ENCODE assay signal across 17 cellular contexts in the genomic region with DNA sequence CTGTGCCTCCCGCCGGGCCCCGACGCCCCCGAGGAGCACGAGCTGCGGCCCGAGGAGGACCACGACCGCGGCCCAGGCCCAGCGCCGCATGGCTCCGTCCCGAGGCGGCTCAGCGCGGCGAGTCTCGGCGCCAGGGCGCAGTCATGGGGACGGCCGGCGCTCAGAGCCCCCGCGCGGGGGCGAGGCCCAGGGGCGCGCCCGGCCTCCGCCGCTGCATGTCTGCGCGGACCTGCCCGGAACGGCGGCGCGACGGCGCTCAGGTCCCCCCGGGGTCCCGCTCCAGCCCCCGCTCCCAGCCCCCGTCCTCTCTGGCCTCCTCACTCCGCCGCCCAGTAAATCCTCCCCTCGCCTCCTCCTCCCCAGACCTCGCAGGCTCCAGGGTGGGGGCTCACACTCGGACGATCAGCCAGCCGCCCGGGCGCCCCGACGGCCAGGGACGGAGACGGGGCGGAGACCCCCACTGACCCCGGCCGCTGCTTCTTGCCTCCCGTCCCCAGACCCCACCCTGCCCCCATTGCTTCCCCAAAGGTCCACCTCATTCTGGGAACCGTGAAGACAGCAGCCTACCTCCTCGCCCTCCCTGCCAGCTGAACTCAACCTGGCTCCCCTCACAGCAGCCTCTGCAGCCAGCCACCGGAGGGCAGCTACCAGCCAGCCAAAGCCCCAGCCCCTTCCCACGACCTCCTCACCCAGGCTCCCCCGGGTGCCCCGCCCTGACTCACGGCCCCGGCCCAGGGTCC. TPM values are rescaled to one million over a fixed set of nuclear protein-coding genes. Genes with fewer than 3 reads are reported as not detected.
A peak's percentile ranks its signal among the peaks of the same experiment; 100 is the strongest.
DNase-seq lines count a peak whose midpoint lies in the region; ATAC-seq and TF ChIP-seq lines count a peak whose summit lies in the region.
"Had no signal": no experiment of that assay in that cellular context is flagged by ENCODE, and none has a peak within 500 bp of the region (broad histone marks: within the 10 kb centered on the region; RNA-seq: fewer than 3 reads in every experiment).

A gene with protein sequence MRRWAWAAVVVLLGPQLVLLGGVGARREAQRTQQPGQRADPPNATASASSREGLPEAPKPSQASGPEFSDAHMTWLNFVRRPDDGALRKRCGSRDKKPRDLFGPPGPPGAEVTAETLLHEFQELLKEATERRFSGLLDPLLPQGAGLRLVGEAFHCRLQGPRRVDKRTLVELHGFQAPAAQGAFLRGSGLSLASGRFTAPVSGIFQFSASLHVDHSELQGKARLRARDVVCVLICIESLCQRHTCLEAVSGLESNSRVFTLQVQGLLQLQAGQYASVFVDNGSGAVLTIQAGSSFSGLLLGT (minus strand): TSS at position 122 of the 740 bp plus-strand sequence. CDS start 32 bp downstream, at position 90.

- peaks cover 46% of the 10 kb centered on the region for H3K27me3 ChIP-seq in BE2C
- peaks cover 21% of the 10 kb centered on the region for H3K27me3 ChIP-seq in HUES6 (ENCODE audit: control insufficient read depth, insufficient read depth, low read length)
- peaks cover 6 to 20% of the 10 kb centered on the region in 2 experiments for H3K27me3 ChIP-seq in mesenchymal stem cell (ENCODE audit: control insufficient read depth in 1 of 2, insufficient read depth in 1 of 2, low read length in 2 of 2)

- H3K79me1 ChIP-seq in mesenchymal stem cell (replicated peaks; ENCODE audit: low read length, poor library complexity, severe bottlenecking): peaks cover 13% of the 10 kb centered on the region

- H3K9me3 ChIP-seq in BE2C (no peaks in the 10 kb centered on the region), HUES6 (ENCODE audit: control insufficient read depth, insufficient read depth, low read depth, low read length) (no peaks in the 10 kb centered on the region), mesenchymal stem cell (ENCODE audit: control insufficient read depth, low read length) (no peaks in the 10 kb centered on the region)
- H3K9me3 ChIP-seq: HAP-1, sigmoid colon had no signal

- H2AFZ ChIP-seq in mesenchymal stem cell (ENCODE audit: low read depth, low read length): no peak within 1 kb of the TSS

- H3K27ac ChIP-seq in HUES6 (ENCODE audit: low read depth, low read length) (no peak within 1 kb of the TSS), coronary artery (no peak within 1 kb of the TSS), mesenchymal stem cell (ENCODE audit: low read length, poor library complexity, severe bottlenecking) (no peak within 1 kb of the TSS)
- H3K27ac ChIP-seq: sigmoid colon had no signal

- peak within 1 kb of the TSS in 1 of 2 experiments; percentile 86 for H3K14ac ChIP-seq in mesenchymal stem cell (ENCODE audit: low read length in 2 of 2)

- no peak within 1 kb of the TSS for H2BK120ac ChIP-seq in mesenchymal stem cell (ENCODE audit: low read depth, low read length)

- WGBS in mesenchymal stem cell: 13% methylated on average over 34 of the region's 72 CpGs

- peak within 1 kb of the TSS; percentile 54 to 55 for H2BK12ac ChIP-seq in mesenchymal stem cell (ENCODE audit: low read length in 2 of 2)

- no peak within 1 kb of the TSS for H2AK5ac ChIP-seq in mesenchymal stem cell (ENCODE audit: low read length, severe bottlenecking)

- H3K18ac ChIP-seq in mesenchymal stem cell (ENCODE audit: low read depth in 1 of 2, low read length in 2 of 2): peak within 1 kb of the TSS; percentile 62 to 82

- H4K91ac ChIP-seq in mesenchymal stem cell (ENCODE audit: low read length): peak within 1 kb of the TSS; percentile 39

- peak within 1 kb of the TSS; percentile 54 for H4K8ac ChIP-seq in mesenchymal stem cell (ENCODE audit: low read length)

- peak within 1 kb of the TSS in 1 of 2 experiments; percentile 64 for H3K4ac ChIP-seq in mesenchymal stem cell (ENCODE audit: low read depth in 1 of 2, low read length in 2 of 2)

- DNase-seq in BE2C: no peak
- no peak for DNase-seq in coronary artery (ENCODE audit: low spot score)
- no peak for DNase-seq in mesenchymal stem cell
- no peak for DNase-seq in anterior cingulate cortex (lab: John Stamatoyannopoulos, UW)
- DNase-seq in GF-D8 (lab: John Stamatoyannopoulos, UW): no peak
- no peak for DNase-seq in stimulated activated CD4-positive, alpha-beta T cell treated with anti-CD3 and anti-CD28 coated beads, Interleukin-2, amount 100 ng/mL, for 48 hours
- DNase-seq: activated B cell treated with CpG ODN at 0.5 μM for 24 hours; activated naive CD4-positive, alpha-beta T cell treated with Interleukin-2 at 50 U/mL for 16 hours; immature natural killer cell; NCI-H1105; NCI-H446 treated with DMSO at 0.1 percent for 48 hours; sigmoid colon; T-cell had no signal

- H3K23ac ChIP-seq in mesenchymal stem cell (ENCODE audit: low read length in 2 of 2): peak within 1 kb of the TSS in 1 of 2 experiments; percentile 84

- peak within 1 kb of the TSS; percentile 89 for H2BK15ac ChIP-seq in mesenchymal stem cell (ENCODE audit: low read depth, poor library complexity, severe bottlenecking)

- H3K4me3 ChIP-seq in BE2C (ENCODE audit: low read depth, low read length) (no peak within 1 kb of the TSS), HUES6 (ENCODE audit: low read depth, low read length) (peak within 1 kb of the TSS; percentile 39), coronary artery (peak within 1 kb of the TSS; percentile 34), mesenchymal stem cell (ENCODE audit: insufficient read depth in 1 of 2, low read depth in 1 of 2, low read length in 2 of 2) (peak within 1 kb of the TSS in 1 of 2 experiments; percentile 22)
- H3K4me3 ChIP-seq: HAP-1, sigmoid colon had no signal

- no peaks in the 10 kb centered on the region for H3K36me3 ChIP-seq in BE2C
- H3K36me3 ChIP-seq in HUES6 (ENCODE audit: control insufficient read depth, insufficient read depth, low read length): no peaks in the 10 kb centered on the region
- peaks cover 0 to 44% of the 10 kb centered on the region in 2 experiments for H3K36me3 ChIP-seq in mesenchymal stem cell (ENCODE audit: control insufficient read depth in 1 of 2, insufficient read depth in 2 of 2, low read depth in 1 of 2, low read length in 2 of 2)
- H3K36me3 ChIP-seq: HAP-1 had no signal

- ATAC-seq in HG02642 (IDR thresholded peaks at IDR 0.05; ENCODE audit: poor library complexity, unreplicated experiment): no peak
- ATAC-seq: stimulated activated effector memory CD8-positive, alpha-beta T cell treated with anti-CD3 and anti-CD28 coated beads, Interleukin-12 subunit alpha, Interleukin-12 subunit beta, amount 100 ng/mL, for 72 hours; T-cell had no signal

- H3K9ac ChIP-seq in HUES6 (ENCODE audit: low read length) (peak within 1 kb of the TSS; percentile 48), mesenchymal stem cell (ENCODE audit: low read length) (no peak within 1 kb of the TSS)

- TF ChIP-seq CTCF in BE2C (IDR thresholded peaks at IDR 0.05; ENCODE audit: low read depth, low read length) (0 out of 2 replicates have a peak, but pooled peaks have one; percentile 8), coronary artery (IDR thresholded peaks at IDR 0.05) (no peak)

- H2BK5ac ChIP-seq in mesenchymal stem cell (ENCODE audit: low read depth, low read length, poor library complexity, severe bottlenecking): no peak within 1 kb of the TSS

- no peaks in the 10 kb centered on the region for H3K4me1 ChIP-seq in BE2C
- H3K4me1 ChIP-seq in HUES6 (ENCODE audit: control insufficient read depth, insufficient read depth, low read length): peaks cover 7% of the 10 kb centered on the region; the same call in 1 of the 2 replicates
- peaks cover 32% of the 10 kb centered on the region for H3K4me1 ChIP-seq in mesenchymal stem cell (ENCODE audit: control insufficient read depth, insufficient read depth, low read depth, low read length)
- H3K4me1 ChIP-seq: HAP-1 had no signal

- H3K4me2 ChIP-seq in mesenchymal stem cell (ENCODE audit: low read length, poor library complexity, severe bottlenecking): peak within 1 kb of the TSS; percentile 62

RNA-seq across cellular contexts. Expression of the gene that starts here (rescaled TPM):
- polyA plus RNA-seq in BE2C (2012; ENCODE audit: insufficient read depth, insufficient read length, low read depth): 8.4 TPM
- 1.2 TPM for polyA plus RNA-seq in mesenchymal stem cell (2013, experiment 1 of 2)
- 0.89 TPM for polyA plus RNA-seq in mesenchymal stem cell (2013, experiment 2 of 2)
- polyA plus RNA-seq: immature natural killer cell had no signal
